ENCODE assay signal across 1 cellular context in genomic region chr17:50372708-50373556, GRCh38.
TF ChIP-seq lines count a peak whose summit lies in the region.

Gene EME1, plus strand, starts transcription at chr17:50373229. Its CDS starts 1,980 bp downstream, at chr17:50375209.
Gene MRPL27, minus strand, starts transcription at chr17:50373184. Its CDS starts 14 bp downstream, at chr17:50373170.

TF ChIP-seq in HepG2, 621 proteins besides CTCF, POLR2A, EP300 and RAD21 (continues in another document):
- TF ChIP-seq ZNF333 (CRISPR knock-in tag; IDR thresholded peaks at IDR 0.05; ENCODE audit: borderline replicate concordance) (peak; percentile 95; the same call in 1 of the 2 replicates), ZNF660 (CRISPR knock-in tag; IDR thresholded peaks at IDR 0.05; ENCODE audit: borderline replicate concordance, low read depth) (0 out of 2 replicates have a peak, but pooled peaks have one; percentile 50), MXD4 (CRISPR knock-in tag; IDR thresholded peaks at IDR 0.05) (peak; percentile 98), RBM39 (IDR thresholded peaks at IDR 0.05; ENCODE audit: low read depth, low read length, poor library complexity, severe bottlenecking) (peak; percentile 85), MZF1 (CRISPR knock-in tag; IDR thresholded peaks at IDR 0.05; ENCODE audit: borderline replicate concordance) (no peak), DNMT1 (CRISPR knock-in tag; IDR thresholded peaks at IDR 0.05) (peak; percentile 75; the same call in 1 of the 2 replicates), ZNF180 (CRISPR knock-in tag; IDR thresholded peaks at IDR 0.05; ENCODE audit: borderline replicate concordance, low read depth) (no peak), AGO2 (optimal IDR thresholded peaks at IDR 0.05; ENCODE audit: low read depth, low read length) (peak; percentile 32), PCBP1 (IDR thresholded peaks at IDR 0.05; ENCODE audit: borderline replicate concordance, low read depth, low read length) (0 out of 2 replicates have a peak, but pooled peaks have one; percentile 40), ZNF17 (CRISPR knock-in tag; IDR thresholded peaks at IDR 0.05) (0 out of 2 replicates have a peak, but pooled peaks have one; percentile 38), CSRNP1 (CRISPR knock-in tag; IDR thresholded peaks at IDR 0.05) (peak; percentile 84), TBX3 (IDR thresholded peaks at IDR 0.05; ENCODE audit: borderline replicate concordance) (peak; percentile 76), HOXA9 (CRISPR knock-in tag; IDR thresholded peaks at IDR 0.05; ENCODE audit: borderline replicate concordance) (peak; percentile 94; the same call in 1 of the 2 replicates), SETDB1 (CRISPR knock-in tag; IDR thresholded peaks at IDR 0.05; ENCODE audit: borderline replicate concordance) (0 out of 2 replicates have a peak, but pooled peaks have one; percentile 69), ZNF607 (CRISPR knock-in tag; IDR thresholded peaks at IDR 0.05; ENCODE audit: borderline replicate concordance) (peak; percentile 95), GRHL1 (CRISPR knock-in tag; conservative IDR thresholded peaks at IDR 0.05) (no peak), ZNF20 (CRISPR knock-in tag; IDR thresholded peaks at IDR 0.05) (no peak; the same call in 1 of the 2 replicates), ZEB1 (IDR thresholded peaks at IDR 0.05; ENCODE audit: insufficient replicate concordance, low read depth) (no peak), ARID2 (CRISPR knock-in tag; IDR thresholded peaks at IDR 0.05; ENCODE audit: borderline replicate concordance) (peak; percentile 73; the same call in 1 of the 2 replicates), ZBTB44 (CRISPR knock-in tag; IDR thresholded peaks at IDR 0.05) (no peak), ZNF10 (CRISPR knock-in tag; IDR thresholded peaks at IDR 0.05; ENCODE audit: borderline replicate concordance, low read depth) (no peak), DRAP1 (CRISPR knock-in tag; IDR thresholded peaks at IDR 0.05) (peak; percentile 68), TMF1 (CRISPR knock-in tag; IDR thresholded peaks at IDR 0.05; ENCODE audit: low read depth) (peak; percentile 95), KDM1A (CRISPR knock-in tag; IDR thresholded peaks at IDR 0.05) (no peak), HOXA5 (CRISPR knock-in tag; IDR thresholded peaks at IDR 0.05) (peak; percentile 87; the same call in 1 of the 2 replicates), SRSF1 (optimal IDR thresholded peaks at IDR 0.05; ENCODE audit: low read depth, low read length) (no peak), GZF1 (CRISPR knock-in tag; IDR thresholded peaks at IDR 0.05) (no peak), HNF1B (CRISPR knock-in tag; IDR thresholded peaks at IDR 0.05) (peak; percentile 98), CHD4 (IDR thresholded peaks at IDR 0.05; ENCODE audit: borderline replicate concordance, low read length) (no peak), TRIM22 (IDR thresholded peaks at IDR 0.05) (no peak), KAT2B (IDR thresholded peaks at IDR 0.05; ENCODE audit: borderline replicate concordance, low read depth, low read length) (no peak), RERE (CRISPR knock-in tag; IDR thresholded peaks at IDR 0.05; ENCODE audit: low read depth) (peak; percentile 58; the same call in 1 of the 2 replicates), AGO1 (IDR thresholded peaks at IDR 0.05; ENCODE audit: low read depth, low read length, poor library complexity, severe bottlenecking) (no peak), POLR2AphosphoS5 (IDR thresholded peaks at IDR 0.05; ENCODE audit: low read depth, low read length) (peak; percentile 98), RXRA (CRISPR knock-in tag; IDR thresholded peaks at IDR 0.05) (peak; percentile 81), IRF9 (CRISPR knock-in tag; IDR thresholded peaks at IDR 0.05; ENCODE audit: borderline replicate concordance) (peak; percentile 98), ISX (CRISPR knock-in tag; conservative IDR thresholded peaks at IDR 0.05) (peak; percentile 55; the same call in 1 of the 2 replicates), ZNF766 (CRISPR knock-in tag; IDR thresholded peaks at IDR 0.05; ENCODE audit: borderline replicate concordance) (peak; percentile 41; the same call in 1 of the 2 replicates), ZNF512B (CRISPR knock-in tag; IDR thresholded peaks at IDR 0.05; ENCODE audit: borderline replicate concordance) (no peak), ZNF12 (CRISPR knock-in tag; IDR thresholded peaks at IDR 0.05) (peak; percentile 58; the same call in 1 of the 2 replicates)
